ENCODE assay signal across 15 cellular contexts in genomic region chr6:127794405-127794804, GRCh38.
"Had no signal": no experiment of that assay in that cellular context is flagged by ENCODE, and none has a peak within 500 bp of the region (broad histone marks: within the 10 kb centered on the region; RNA-seq: fewer than 3 reads in every experiment).

No MANE protein-coding gene starts in this region.

- H3K36me3 Mint-ChIP-seq: type B pancreatic cell had no signal

- H3K27me3 Mint-ChIP-seq: activated CD4-positive, alpha-beta memory T cell treated with anti-CD3 and anti-CD28 coated beads for 36 hours; dendritic cell treated with granulocyte-macrophage colony-stimulating factor and Interleukin-4, amounts not matched to agents 40 ng/mL and 50 ng/mL, for 4 days; type B pancreatic cell had no signal

- H3K4me3 Mint-ChIP-seq: activated CD4-positive, alpha-beta memory T cell treated with anti-CD3 and anti-CD28 coated beads for 36 hours; dendritic cell treated with granulocyte-macrophage colony-stimulating factor and Interleukin-4, amounts not matched to agents 40 ng/mL and 50 ng/mL, for 4 days; nephron progenitor cell; type B pancreatic cell had no signal

- ATAC-seq: activated CD4-positive, CD25-positive, alpha-beta regulatory T cell treated with anti-CD3 and anti-CD28 coated beads, Interleukin-2, amount 50 U/mL, for 24 hours; foreskin keratinocyte had no signal

- DNase-seq: activated CD4-positive, alpha-beta memory T cell treated with anti-CD3 and anti-CD28 coated beads for 36 hours; activated CD8-positive, alpha-beta memory T cell treated with anti-CD3 and anti-CD28 coated beads, Interleukin-2, amount 50 U/mL, for 4 hours; aorta; effector memory CD4-positive, alpha-beta T cell; foreskin keratinocyte; mesenchymal stem cell; nephron progenitor cell; occipital lobe; stimulated activated CD4-positive, alpha-beta T cell treated with anti-CD3 and anti-CD28 coated beads, Interleukin-2, amount 100 ng/mL, for 48 hours; SW 1271; T1000 had no signal

- H3K9me3 Mint-ChIP-seq: activated CD4-positive, alpha-beta memory T cell treated with anti-CD3 and anti-CD28 coated beads for 36 hours; activated T-helper 2 cell treated with anti-CD3 and anti-CD28 coated beads, Interferon-gamma antibody, Interleukin-2, Interleukin-4, amounts not matched to agents 10 μg/mL and 5 μg/mL and 100 μg/mL, durations not matched to agents 14 hours and 24 hours and 36 hours; dendritic cell treated with granulocyte-macrophage colony-stimulating factor and Interleukin-4, amounts not matched to agents 40 ng/mL and 50 ng/mL, for 4 days; nephron progenitor cell; type B pancreatic cell had no signal

- H3K27ac Mint-ChIP-seq: activated CD4-positive, alpha-beta memory T cell treated with anti-CD3 and anti-CD28 coated beads for 36 hours; activated T-helper 2 cell treated with anti-CD3 and anti-CD28 coated beads, Interferon-gamma antibody, Interleukin-2, Interleukin-4, amounts not matched to agents 10 μg/mL and 5 μg/mL and 100 μg/mL, durations not matched to agents 14 hours and 24 hours and 36 hours; dendritic cell treated with granulocyte-macrophage colony-stimulating factor and Interleukin-4, amounts not matched to agents 40 ng/mL and 50 ng/mL, for 4 days; nephron progenitor cell; type B pancreatic cell had no signal
